ENCODE assay signal across 24 cellular contexts in the genomic region with DNA sequence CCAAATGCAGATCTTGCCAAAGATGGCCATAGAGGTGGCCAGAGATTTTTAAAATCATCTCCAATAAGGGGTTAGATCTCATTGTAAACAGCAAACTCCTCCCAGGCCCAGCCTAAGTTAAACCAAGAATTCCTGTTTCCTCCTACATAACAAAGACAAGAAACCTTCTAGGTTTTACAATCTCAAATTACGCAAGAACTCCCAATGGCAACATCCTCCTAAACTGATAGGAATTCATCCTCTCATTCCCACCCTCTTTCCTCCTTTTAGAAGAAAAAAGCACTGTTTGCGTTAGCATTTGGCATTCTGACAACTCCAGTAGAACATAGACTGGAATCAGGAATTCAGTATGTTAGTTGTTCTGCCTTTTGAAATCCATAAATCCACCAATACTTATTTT. TPM values are rescaled to one million over a fixed set of nuclear protein-coding genes. Genes with fewer than 3 reads are reported as not detected.
DNase-seq lines count a peak whose midpoint lies in the region; FAIRE-seq and TF ChIP-seq lines count a peak whose summit lies in the region.
"Had no signal": no experiment of that assay in that cellular context is flagged by ENCODE, and none has a peak within 500 bp of the region (broad histone marks: within the 10 kb centered on the region; RNA-seq: fewer than 3 reads in every experiment).

No MANE protein-coding gene starts in this region.

- no peak overlapping the region for H3K56ac ChIP-seq in H1 (replicated peaks; ENCODE audit: insufficient read length, low read depth, low read length)

- H2BK15ac ChIP-seq in H1 (ENCODE audit: low read length): no peak overlapping the region

- H3K14ac ChIP-seq in H1 (ENCODE audit: insufficient read length): no peak overlapping the region

- H3K18ac ChIP-seq in H1 (ENCODE audit: extremely low read depth, low read length): no peak overlapping the region

- peak overlapping the region; percentile 52 to 56; a peak in 3 of 4 replicates for H3K4me2 ChIP-seq in H1 (ENCODE audit: insufficient read depth in 1 of 2, low read depth in 2 of 2, low read length in 2 of 2)

- H3K79me2 ChIP-seq in H1 (ENCODE audit: control insufficient read depth in 1 of 2, insufficient read depth in 2 of 2, low read length in 2 of 2): peaks cover 0 to 21% of the 10 kb centered on the region in 2 experiments; a peak in 1 of 4 replicates
- H3K79me2 ChIP-seq: parathyroid adenoma had no signal

- peak; percentile 91 for FAIRE-seq in H1 (lab: Jason Lieb, UNC)

- CTCF ChIA-PET in H1 (lab: Charles Lee; ENCODE audit: partially characterized antibody): interaction anchor here (1.6 to 1.7 kb wide), 3 partner anchors 9 to 12 kb away, joined by 4 to 7 read pairs (median 7); no protein-coding TSS in a partner anchor

- in situ Hi-C loops in transverse colon (cut with MboI; ENCODE audit: low pct_ligation_motif_present in 1 of 4, low pct_unique_long_range_greater_than_20kb in 1 of 4, low sequenced_read_pairs in 3 of 4): no loop called here

- POLR2A ChIA-PET in H1 (lab: Charles Lee; ENCODE audit: partially characterized antibody): interaction anchor here (1.8 to 8.0 kb wide), 3 partner anchors 8 to 15 kb away, joined by 7 to 73 read pairs (median 29); a partner anchor contains a TSS

- H3K4ac ChIP-seq in H1 (replicated peaks; ENCODE audit: insufficient read length, low read depth, low read length): no peak overlapping the region

- DNase-seq in H1 (ENCODE audit: low read depth in 1 of 2, low spot score in 2 of 2): no peak
- DNase-seq in iPS-NIHi11 (ENCODE audit: low spot score): peak; percentile 26
- DNase-seq in transverse colon: no peak
- no peak for DNase-seq in NCI-H2107 treated with DMSO at 0.1 percent for 48 hours (lab: John Stamatoyannopoulos, UW; ENCODE audit: unreplicated experiment)
- no peak for DNase-seq in SKM-1 treated with dmso at 0.1 percent for 144 hours (lab: John Stamatoyannopoulos, UW; ENCODE audit: unreplicated experiment)
- no peak for DNase-seq in glomerular visceral epithelial cell (ENCODE audit: extremely low spot score)
- no peak for DNase-seq in activated CD8-positive, alpha-beta memory T cell treated with anti-CD3 and anti-CD28 coated beads, Interleukin-2, amount 50 U/mL, for 48 hours
- DNase-seq: activated CD8-positive, alpha-beta T cell treated with anti-CD3 and anti-CD28 coated beads for 36 hours; activated T-cell treated with anti-CD3 and anti-CD28 coated beads, Interleukin-2, amount 50 U/mL, for 48 hours; brain microvascular endothelial cell; C1 segment of cervical spinal cord; dorsolateral prefrontal cortex; left ventricle myocardium inferior; NCI-H187; T-cell; upper lobe of right lung; WERI-Rb-1 had no signal

- H2BK12ac ChIP-seq in H1 (ENCODE audit: low read depth, low read length): peak overlapping the region; percentile 89; the same call in 1 of the 2 replicates

- no peak overlapping the region; the same call in 1 of the 2 replicates for H2AK5ac ChIP-seq in H1 (ENCODE audit: low read depth, low read length)

- no peak overlapping the region for H2AFZ ChIP-seq in H1 (ENCODE audit: low read length)
- H2AFZ ChIP-seq: parathyroid adenoma had no signal

- peak overlapping the region; percentile 60 for H2BK5ac ChIP-seq in H1 (ENCODE audit: low read depth, low read length)

- no peak for TF ChIP-seq EP300 in H1 (IDR thresholded peaks at IDR 0.05; ENCODE audit: borderline replicate concordance in 1 of 2, low read depth in 2 of 2, low read length in 2 of 2)
- no peak for TF ChIP-seq EP300 in transverse colon (IDR thresholded peaks at IDR 0.05; ENCODE audit: low read depth)

- H4K91ac ChIP-seq in H1 (replicated peaks; ENCODE audit: insufficient read length, low read length): no peak overlapping the region

- intact Hi-C loops in transverse colon (cut with DNase I; ENCODE audit: low total_unique reads): no loop called here

- no peaks in the 10 kb centered on the region for H3K79me1 ChIP-seq in H1 (ENCODE audit: low read depth, low read length)

- H3K36me3 ChIP-seq in HUES48 (ENCODE audit: control insufficient read depth, insufficient read depth, low read length) (peaks cover 94% of the 10 kb centered on the region), H1 (ENCODE audit: control insufficient read depth in 2 of 4, insufficient read depth in 4 of 4, low read length in 3 of 4) (peaks cover 12 to 89% (median 34%) of the 10 kb centered on the region in 4 experiments), transverse colon (peaks cover 0 to 35% (median 11%) of the 10 kb centered on the region in 4 donors)
- H3K36me3 ChIP-seq: WERI-Rb-1 had no signal

- H3K4me3 ChIP-seq in HUES48 (ENCODE audit: low read depth, low read length) (peak overlapping the region; percentile 28; the same call in 1 of the 2 replicates), H1 (ENCODE audit: extremely low read depth in 1 of 4, insufficient read depth in 2 of 4, low read depth in 3 of 4, low read length in 4 of 4) (peak overlapping the region in 1 of 4 experiments; percentile 30; a peak in 3 of 8 replicates), transverse colon (no peak overlapping the region)
- H3K4me3 ChIP-seq: dorsolateral prefrontal cortex, HAP-1, left ventricle myocardium inferior, upper lobe of right lung had no signal

- 0 out of 2 replicates have a peak overlapping the region, but pooled peaks have one; percentile 11 for H3K9ac ChIP-seq in HUES48 (ENCODE audit: low read depth, low read length)
- no peak overlapping the region; a peak in 1 of 7 replicates for H3K9ac ChIP-seq in H1 (replicated peaks in 1 of 4; ENCODE audit: extremely low read depth in 1 of 4, low read depth in 3 of 4, low read length in 3 of 4)
- H3K9ac ChIP-seq: parathyroid adenoma had no signal

- H3K27me3 ChIP-seq in HUES48 (ENCODE audit: control insufficient read depth, insufficient read depth, low read length): no peaks in the 10 kb centered on the region
- H3K27me3 ChIP-seq in H1 (replicated peaks in 1 of 4; ENCODE audit: control insufficient read depth in 3 of 4, extremely low read depth in 1 of 4, insufficient read depth in 3 of 4, low read length in 3 of 4): no peaks in the 10 kb centered on the region
- no peaks in the 10 kb centered on the region for H3K27me3 ChIP-seq in transverse colon
- H3K27me3 ChIP-seq: brain microvascular endothelial cell, dorsolateral prefrontal cortex, upper lobe of right lung had no signal

- H3K27ac ChIP-seq in HUES48 (ENCODE audit: low read depth, low read length) (peak overlapping the region; percentile 94), H1 (ENCODE audit: low read depth, low read length) (peak overlapping the region; percentile 82), transverse colon (peak overlapping the region in 3 of 4 donors; percentile 40 to 59 (median 47))
- H3K27ac ChIP-seq: brain microvascular endothelial cell, left ventricle myocardium inferior, parathyroid adenoma, upper lobe of right lung, WERI-Rb-1 had no signal

- H4K8ac ChIP-seq in H1 (ENCODE audit: extremely low read depth, insufficient read depth, low read length): no peak overlapping the region

- TF ChIP-seq POLR2A in H1 (IDR thresholded peaks at IDR 0.05; ENCODE audit: control extremely low read depth in 1 of 2, low read depth in 2 of 2, low read length in 2 of 2): no peak; a peak in 1 of 3 replicates
- TF ChIP-seq POLR2A in transverse colon (IDR thresholded peaks at IDR 0.05): no peak

- H3K9me3 ChIP-seq in HUES48 (ENCODE audit: control insufficient read depth, insufficient read depth, low read length): no peaks in the 10 kb centered on the region
- H3K9me3 ChIP-seq in H1 (ENCODE audit: insufficient read depth in 2 of 2, low read depth in 1 of 2, low read length in 1 of 2): no peaks in the 10 kb centered on the region
- no peaks in the 10 kb centered on the region for H3K9me3 ChIP-seq in transverse colon
- H3K9me3 ChIP-seq: HAP-1, left ventricle myocardium inferior, upper lobe of right lung had no signal

- no peaks in the 10 kb centered on the region for H4K20me1 ChIP-seq in H1 (replicated peaks in 1 of 2; ENCODE audit: control insufficient read depth in 1 of 2, insufficient read depth in 2 of 2, low read length in 2 of 2)

- peak overlapping the region; percentile 28 for H4K5ac ChIP-seq in H1 (ENCODE audit: insufficient read length, low read depth, low read length)

- no peak for TF ChIP-seq RAD21 in H1 (IDR thresholded peaks at IDR 0.05 in 1 of 2, conservative IDR thresholded peaks at IDR 0.05 in 1 of 2; ENCODE audit: low read depth in 2 of 2, low read length in 2 of 2)

- H3K4me1 ChIP-seq in HUES48 (ENCODE audit: control insufficient read depth, insufficient read depth, low read length): peaks cover 47% of the 10 kb centered on the region
- H3K4me1 ChIP-seq in H1 (replicated peaks in 1 of 4; ENCODE audit: control insufficient read depth in 3 of 4, insufficient read depth in 4 of 4, low read length in 3 of 4): peaks cover 10 to 25% (median 17%) of the 10 kb centered on the region in 4 experiments; a peak in 5 of 7 replicates
- H3K4me1 ChIP-seq in transverse colon: peaks cover 0 to 52% (median 21%) of the 10 kb centered on the region in 4 donors
- H3K4me1 ChIP-seq: parathyroid adenoma had no signal

- no peak for TF ChIP-seq CTCF in H1 (IDR thresholded peaks at IDR 0.05; ENCODE audit: control extremely low read depth in 1 of 3, insufficient read depth in 1 of 3, low read depth in 1 of 3, low read length in 3 of 3)
- no peak for TF ChIP-seq CTCF in transverse colon (IDR thresholded peaks at IDR 0.05)

- no peak overlapping the region for H3K23ac ChIP-seq in H1 (ENCODE audit: insufficient read length)

- WGBS in H1 (ENCODE audit: extremely low coverage in 1 of 2, insufficient coverage in 1 of 2, insufficient read length in 1 of 2, insufficient replicate concordance in 2 of 2, low coverage in 1 of 2, low lambda C conversion rate in 2 of 2, missing lambda C conversion rate in 1 of 2), 2 experiments: 45% methylated on average over 2 of the region's 2 CpGs; no CpG with 5 or more reads in 1 of the 2 experiments
- WGBS in transverse colon (ENCODE audit: low coverage in 1 of 2), 2 donors: 49 to 59% methylated on average over 2 of the region's 2 CpGs

- no peak overlapping the region for H2BK20ac ChIP-seq in H1 (ENCODE audit: low read length)

- H3K23me2 ChIP-seq in H1 (ENCODE audit: low read depth, low read length): no peaks in the 10 kb centered on the region

- no peak overlapping the region for H2BK120ac ChIP-seq in H1 (replicated peaks; ENCODE audit: low read depth, low read length)

RNA-seq across cellular contexts. Expression of a gene that starts 14.6 kb away (rescaled TPM):
- total RNA-seq in H1 (2021; fragmentation: NEBNext Ultra II Directional; extraction: Animal tissue kit (Norgen Biotek cat#: 25700)): 98.6 and 116 TPM in 2 replicates
- polyA plus RNA-seq in H1 (2011; rRNA removed): 90.7 and 99.2 TPM in 2 replicates
- 41.0 TPM for polyA plus RNA-seq in H1 (2011; cell fraction: cytosol; rRNA removed)
- polyA plus RNA-seq in H1 (2011; cell fraction: nucleus; rRNA removed): 65.8 TPM
- 47.9 to 82.0 TPM (median 58.7 TPM) in 4 replicates for polyA plus RNA-seq in H1 (2012, experiment 1 of 2)
- 19.8 TPM for polyA plus RNA-seq in H1 (2012, experiment 2 of 2)
- 82.2 TPM for polyA plus RNA-seq in H1 (2013, experiment 1 of 2)
- polyA plus RNA-seq in H1 (2013, experiment 2 of 2): 80.4 TPM
- polyA minus RNA-seq in H1 (2011; rRNA and poly(A)+ RNA removed): 46.5 and 56.7 TPM in 2 replicates
- 47.6 TPM for polyA minus RNA-seq in H1 (2011; cell fraction: cytosol; rRNA and poly(A)+ RNA removed)
- polyA minus RNA-seq in H1 (2011; cell fraction: nucleus; rRNA and poly(A)+ RNA removed): 83.0 TPM
- 100 to 1,000 TPM in 1 of 4 donors, 10 to 100 TPM in 3; 18.5 to 174 (median 71.1) TPM for total RNA-seq in transverse colon

RNA-seq across cellular contexts. Expression of a gene that starts 14.9 kb away (rescaled TPM):
- 12.4 and 13.1 TPM in 2 replicates for total RNA-seq in H1 (2021; fragmentation: NEBNext Ultra II Directional; extraction: Animal tissue kit (Norgen Biotek cat#: 25700))
- polyA plus RNA-seq in H1 (2011; rRNA removed): 11.4 and 16.9 TPM in 2 replicates
- polyA plus RNA-seq in H1 (2011; cell fraction: cytosol; rRNA removed): 15.5 TPM
- polyA plus RNA-seq in H1 (2011; cell fraction: nucleus; rRNA removed): 9.4 TPM
- 10.5 to 14.6 TPM (median 11.1 TPM) in 4 replicates for polyA plus RNA-seq in H1 (2012, experiment 1 of 2)
- 1.1 TPM for polyA plus RNA-seq in H1 (2012, experiment 2 of 2)
- 12.1 TPM for polyA plus RNA-seq in H1 (2013, experiment 1 of 2)
- polyA plus RNA-seq in H1 (2013, experiment 2 of 2): 12.4 TPM
- 10.4 and 17.9 TPM in 2 replicates for polyA minus RNA-seq in H1 (2011; rRNA and poly(A)+ RNA removed)
- polyA minus RNA-seq in H1 (2011; cell fraction: cytosol; rRNA and poly(A)+ RNA removed): 8.4 TPM
- polyA minus RNA-seq in H1 (2011; cell fraction: nucleus; rRNA and poly(A)+ RNA removed): 23.9 TPM
- 10 to 100 TPM in 3 of 4 donors, 1 to 10 TPM in 1; 3.2 to 58.1 (median 38.9) TPM for total RNA-seq in transverse colon

RNA-seq across cellular contexts. Expression of a gene that starts 32.7 kb away (rescaled TPM):
- total RNA-seq in H1 (2021; fragmentation: NEBNext Ultra II Directional; extraction: Animal tissue kit (Norgen Biotek cat#: 25700)): not detected in 2 replicates
- 0.06 TPM in 1 of 2 replicates, not detected in the other for polyA plus RNA-seq in H1 (2011; rRNA removed)
- polyA plus RNA-seq in H1 (2011; cell fraction: cytosol; rRNA removed): 0.04 TPM
- polyA plus RNA-seq in H1 (2011; cell fraction: nucleus; rRNA removed): not detected
- 0.11 TPM in 1 of 4 replicates, not detected in the others for polyA plus RNA-seq in H1 (2012, experiment 1 of 2)
- not detected for polyA plus RNA-seq in H1 (2012, experiment 2 of 2)
- 0.04 TPM for polyA plus RNA-seq in H1 (2013, experiment 1 of 2)
- 0.04 TPM for polyA plus RNA-seq in H1 (2013, experiment 2 of 2)
- not detected in 2 replicates for polyA minus RNA-seq in H1 (2011; rRNA and poly(A)+ RNA removed)
- not detected for polyA minus RNA-seq in H1 (2011; cell fraction: cytosol; rRNA and poly(A)+ RNA removed)
- not detected for polyA minus RNA-seq in H1 (2011; cell fraction: nucleus; rRNA and poly(A)+ RNA removed)
- under 1 TPM in 1 of 4 donors, not detected in 3; 0.55 TPM for total RNA-seq in transverse colon
- total RNA-seq: activated CD8-positive, alpha-beta T cell treated with anti-CD3 and anti-CD28 coated beads for 36 hours; dorsolateral prefrontal cortex; HT1080; left ventricle myocardium inferior; M059J; NCI-H460; Right ventricle myocardium inferior; T-cell; upper lobe of right lung had no signal
